9 cellular contexts compared by ENCODE assay signal in genomic region chr14:63454863-63455622, GRCh38.
A peak's percentile ranks its signal among the peaks of the same experiment; 100 is the strongest.
DNase-seq lines count a peak whose midpoint lies in the region; ATAC-seq and TF ChIP-seq lines count a peak whose summit lies in the region.
"Had no signal": no experiment of that assay in that cellular context is flagged by ENCODE, and none has a peak within 500 bp of the region (broad histone marks: within the 10 kb centered on the region; RNA-seq: fewer than 3 reads in every experiment).

No MANE protein-coding gene starts in this region.

- peaks cover 14% of the 10 kb centered on the region for H3K4me1 Mint-ChIP-seq in chondrocyte (ENCODE audit: low read depth)

- no peaks in the 10 kb centered on the region for H3K27me3 Mint-ChIP-seq in chondrocyte (ENCODE audit: low read depth)

- H3K27ac ChIP-seq in aorta (ENCODE audit: low read depth in 1 of 2, low read length in 2 of 2), result no peak overlapping the region
- no peak overlapping the region for H3K27ac ChIP-seq in esophagus squamous epithelium

- TF ChIP-seq POLR2A in esophagus squamous epithelium (IDR thresholded peaks at IDR 0.05), result no peak

- H3K36me3 ChIP-seq in aorta (ENCODE audit: control insufficient read depth in 1 of 2, insufficient read depth in 2 of 2, low read length in 1 of 2), result no peaks in the 10 kb centered on the region
- H3K36me3 ChIP-seq in esophagus squamous epithelium, result peaks cover 0 to 23% (median 0%) of the 10 kb centered on the region in 3 donors

- H3K27me3 ChIP-seq in aorta (ENCODE audit: control insufficient read depth in 1 of 2, insufficient read depth in 2 of 2, low read length in 1 of 2), result no peaks in the 10 kb centered on the region
- H3K27me3 ChIP-seq in esophagus squamous epithelium, result no peaks in the 10 kb centered on the region

- TF ChIP-seq CTCF in chondrocyte (IDR thresholded peaks at IDR 0.05) (no peak), esophagus squamous epithelium (IDR thresholded peaks at IDR 0.05) (no peak)

- no peaks in the 10 kb centered on the region for H3K9me3 Mint-ChIP-seq in chondrocyte (ENCODE audit: low read depth)
- H3K9me3 Mint-ChIP-seq: neural crest cell had no signal

- peaks cover 0 to 3% of the 10 kb centered on the region in 2 donors for H3K4me1 ChIP-seq in aorta (ENCODE audit: control insufficient read depth in 1 of 2, insufficient read depth in 2 of 2, low read length in 2 of 2)
- peaks cover 0 to 36% (median 10%) of the 10 kb centered on the region in 3 donors for H3K4me1 ChIP-seq in esophagus squamous epithelium

- H3K9me3 ChIP-seq in aorta (ENCODE audit: control insufficient read depth, low read length) (no peaks in the 10 kb centered on the region), esophagus squamous epithelium (no peaks in the 10 kb centered on the region)

- DNase-seq in A172 (ENCODE audit: low spot score) (peak; percentile 18), MV-4-11 (lab: John Stamatoyannopoulos, UW) (peak; percentile 24), chondrocyte (ENCODE audit: low spot score) (no peak), aorta (no peak), esophagus squamous epithelium (lab: John Stamatoyannopoulos, UW) (no peak), HuH-7.5 (ENCODE audit: low spot score) (no peak), T-helper 9 cell (no peak)

- no peaks in the 10 kb centered on the region for H3K36me3 Mint-ChIP-seq in chondrocyte (ENCODE audit: low read depth)

- 81 to 86% methylated on average over 2 of the region's 2 CpGs for WGBS in aorta, 2 donors
- WGBS in esophagus squamous epithelium, 2 donors, result 90 to 93% methylated on average over 2 of the region's 2 CpGs

- ATAC-seq in GM19043 (IDR thresholded peaks at IDR 0.05; ENCODE audit: low read depth, unreplicated experiment) (peak; percentile 49), aorta (ENCODE audit: low FRiP score) (peak; percentile 56)

- H3K4me3 ChIP-seq in aorta (ENCODE audit: low read length in 2 of 2), result no peak overlapping the region
- no peak overlapping the region for H3K4me3 ChIP-seq in esophagus squamous epithelium

- intact Hi-C loops in aorta (cut with DNase I) (no loop called here), esophagus squamous epithelium (cut with DNase I) (no loop called here)

- peak overlapping the region; percentile 52 for H3K27ac Mint-ChIP-seq in chondrocyte (ENCODE audit: unreplicated experiment)

- H3K4me3 Mint-ChIP-seq in chondrocyte (ENCODE audit: unreplicated experiment), result no peak overlapping the region
- H3K4me3 Mint-ChIP-seq: neural crest cell had no signal

Comparison
In these comparisons a context has a peak if more than half of its experiments do, and no peak if none do; other contexts are left out.
1. DNase-seq: peak in A172 (single experiment) and MV-4-11 (single experiment); none in chondrocyte (single experiment), aorta (0 of 2), esophagus squamous epithelium (single experiment), HuH-7.5 (single experiment) and T-helper 9 cell (single experiment).